16 cellular contexts compared by ENCODE assay signal in the genomic region with DNA sequence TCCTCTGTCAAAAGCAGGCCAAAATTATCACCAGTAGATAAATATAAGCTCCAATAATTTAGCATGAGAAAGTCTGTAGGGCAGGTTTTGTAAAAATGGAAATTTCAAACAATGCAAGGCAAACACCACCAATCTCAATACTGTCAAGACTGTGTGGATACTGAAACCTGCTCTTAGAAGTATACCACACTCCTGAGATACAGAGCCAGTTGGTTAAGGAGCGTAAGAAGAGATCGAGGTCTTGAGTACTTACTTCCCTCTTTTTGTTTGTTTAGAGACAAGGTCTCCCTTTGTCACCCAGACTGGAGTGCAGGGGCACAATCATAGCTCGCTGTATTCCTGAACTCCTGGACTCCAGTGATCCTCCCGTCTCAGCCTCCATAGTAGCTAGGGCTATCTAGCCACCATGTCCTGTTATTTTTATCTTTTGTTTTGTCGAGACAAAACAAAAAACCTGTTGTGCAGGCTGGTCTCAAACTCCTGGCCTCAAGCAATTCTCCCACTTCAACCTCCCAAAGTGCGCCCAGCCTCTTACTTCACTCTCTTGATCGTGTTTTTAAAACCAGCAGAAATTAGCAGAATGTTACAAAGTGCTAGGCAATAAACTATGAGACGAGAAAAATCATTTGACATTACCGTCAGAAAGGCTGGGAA.
"Had no signal": no experiment of that assay in that cellular context is flagged by ENCODE, and none has a peak within 500 bp of the region (broad histone marks: within the 10 kb centered on the region; RNA-seq: fewer than 3 reads in every experiment).

No MANE protein-coding gene starts in this region.

- H3K27ac ChIP-seq: body of pancreas, colonic mucosa, esophagus muscularis mucosa, hepatocyte, neutrophil, thoracic aorta had no signal

- H3K4me3 ChIP-seq: body of pancreas, colonic mucosa, esophagus muscularis mucosa, hepatocyte, thoracic aorta had no signal

- H3K27me3 ChIP-seq: body of pancreas, colonic mucosa, esophagus muscularis mucosa, hepatocyte, neutrophil had no signal

- H3K9me3 ChIP-seq: body of pancreas, colonic mucosa, esophagus muscularis mucosa, neutrophil, thoracic aorta had no signal

- H3K4me1 ChIP-seq: colonic mucosa had no signal

- ATAC-seq: body of pancreas; naive thymus-derived CD8-positive, alpha-beta T cell had no signal

- H3K36me3 ChIP-seq: colonic mucosa, esophagus muscularis mucosa, neutrophil, thoracic aorta had no signal

- DNase-seq: activated B cell treated with CpG ODN at 0.5 μM for 24 hours; activated CD4-positive, alpha-beta T cell treated with anti-CD3 and anti-CD28 coated beads, Interleukin-2, amount 10 ng/mL, durations not matched to agents 7 days and 5 days; activated CD8-positive, alpha-beta memory T cell treated with anti-CD3 and anti-CD28 coated beads, Interleukin-2, amount 50 U/mL, for 48 hours; activated gamma-delta T cell treated with Interleukin-2 at 50 U/mL for 16 hours; amygdala; body of pancreas; central memory CD4-positive, alpha-beta T cell; colonic mucosa; mesenchymal stem cell; naive thymus-derived CD8-positive, alpha-beta T cell; stimulated activated CD4-positive, alpha-beta T cell treated with anti-CD3 and anti-CD28 coated beads, Interleukin-12 subunit alpha, Interleukin-12 subunit beta, amount 100 ng/mL, for 4 hours; stimulated activated CD4-positive, alpha-beta T cell treated with anti-CD3 and anti-CD28 coated beads, Interleukin-2, amount 100 ng/mL, for 24 hours had no signal
